ENCODE assay signal across 1 cellular context in the genomic region with DNA sequence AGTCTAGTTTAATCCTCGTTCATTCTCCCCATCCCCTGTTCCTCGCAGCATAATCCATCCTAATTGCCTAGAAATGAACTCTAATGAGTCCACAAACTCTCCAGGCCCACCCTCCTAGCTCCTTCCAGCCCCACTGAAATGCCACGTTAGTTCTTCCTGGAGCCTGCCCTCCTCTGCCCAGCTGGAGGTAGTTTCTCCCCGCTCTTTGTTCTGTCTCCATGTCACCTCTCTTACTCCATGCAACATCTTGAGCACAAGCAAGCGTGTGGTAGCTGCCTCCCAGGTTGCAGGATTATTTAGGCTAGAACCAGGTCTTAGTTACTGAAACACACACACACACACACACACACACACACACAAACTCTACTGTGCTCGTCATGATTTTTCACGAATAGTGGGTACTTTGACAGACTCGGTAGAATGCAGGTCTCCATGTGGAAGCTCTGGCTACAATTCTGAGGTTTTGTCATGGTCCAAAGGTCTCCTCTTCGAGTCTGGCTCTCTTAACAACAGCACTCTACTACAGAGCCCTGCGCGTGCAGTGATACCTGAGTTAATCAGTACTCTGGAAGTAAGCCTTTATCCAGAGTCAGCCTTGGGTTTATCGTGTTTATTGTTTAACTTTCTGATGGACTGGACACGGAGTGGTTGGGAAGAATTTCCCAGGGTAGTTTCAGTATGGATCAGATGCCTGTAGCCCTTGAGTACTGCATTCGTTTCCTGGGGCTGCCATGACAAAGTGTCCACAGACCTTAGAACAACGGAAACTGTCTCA.
TF ChIP-seq lines count a peak whose summit lies in the region.

No MANE protein-coding gene starts in this region.

TF ChIP-seq in HepG2, 621 proteins besides CTCF, POLR2A, EP300 and RAD21 (continued from another document and continues in another):
- TF ChIP-seq, protein P1, sequence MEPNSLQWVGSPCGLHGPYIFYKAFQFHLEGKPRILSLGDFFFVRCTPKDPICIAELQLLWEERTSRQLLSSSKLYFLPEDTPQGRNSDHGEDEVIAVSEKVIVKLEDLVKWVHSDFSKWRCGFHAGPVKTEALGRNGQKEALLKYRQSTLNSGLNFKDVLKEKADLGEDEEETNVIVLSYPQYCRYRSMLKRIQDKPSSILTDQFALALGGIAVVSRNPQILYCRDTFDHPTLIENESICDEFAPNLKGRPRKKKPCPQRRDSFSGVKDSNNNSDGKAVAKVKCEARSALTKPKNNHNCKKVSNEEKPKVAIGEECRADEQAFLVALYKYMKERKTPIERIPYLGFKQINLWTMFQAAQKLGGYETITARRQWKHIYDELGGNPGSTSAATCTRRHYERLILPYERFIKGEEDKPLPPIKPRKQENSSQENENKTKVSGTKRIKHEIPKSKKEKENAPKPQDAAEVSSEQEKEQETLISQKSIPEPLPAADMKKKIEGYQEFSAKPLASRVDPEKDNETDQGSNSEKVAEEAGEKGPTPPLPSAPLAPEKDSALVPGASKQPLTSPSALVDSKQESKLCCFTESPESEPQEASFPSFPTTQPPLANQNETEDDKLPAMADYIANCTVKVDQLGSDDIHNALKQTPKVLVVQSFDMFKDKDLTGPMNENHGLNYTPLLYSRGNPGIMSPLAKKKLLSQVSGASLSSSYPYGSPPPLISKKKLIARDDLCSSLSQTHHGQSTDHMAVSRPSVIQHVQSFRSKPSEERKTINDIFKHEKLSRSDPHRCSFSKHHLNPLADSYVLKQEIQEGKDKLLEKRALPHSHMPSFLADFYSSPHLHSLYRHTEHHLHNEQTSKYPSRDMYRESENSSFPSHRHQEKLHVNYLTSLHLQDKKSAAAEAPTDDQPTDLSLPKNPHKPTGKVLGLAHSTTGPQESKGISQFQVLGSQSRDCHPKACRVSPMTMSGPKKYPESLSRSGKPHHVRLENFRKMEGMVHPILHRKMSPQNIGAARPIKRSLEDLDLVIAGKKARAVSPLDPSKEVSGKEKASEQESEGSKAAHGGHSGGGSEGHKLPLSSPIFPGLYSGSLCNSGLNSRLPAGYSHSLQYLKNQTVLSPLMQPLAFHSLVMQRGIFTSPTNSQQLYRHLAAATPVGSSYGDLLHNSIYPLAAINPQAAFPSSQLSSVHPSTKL (CRISPR knock-in tag; IDR thresholded peaks at IDR 0.05), result peak; percentile 85
- TF ChIP-seq MXD4 (CRISPR knock-in tag; IDR thresholded peaks at IDR 0.05) (peak; percentile 72; the same call in 1 of the 2 replicates), ZNF430 (CRISPR knock-in tag; IDR thresholded peaks at IDR 0.05) (no peak), DPF2 (CRISPR knock-in tag; IDR thresholded peaks at IDR 0.05; ENCODE audit: borderline replicate concordance, low read depth) (peak; percentile 58; the same call in 1 of the 2 replicates), FOXA1 (IDR thresholded peaks at IDR 0.05) (no peak), FOXA1 (CRISPR knock-in tag; IDR thresholded peaks at IDR 0.05) (peak; percentile 41; the same call in 1 of the 2 replicates), SIX4 (CRISPR knock-in tag; IDR thresholded peaks at IDR 0.05) (peak; percentile 51; the same call in 1 of the 2 replicates), TCF7L2 (IDR thresholded peaks at IDR 0.05; ENCODE audit: low read depth, low read length) (no peak), HDAC1 (CRISPR knock-in tag; IDR thresholded peaks at IDR 0.05) (peak; percentile 71), KMT2A (CRISPR knock-in tag; IDR thresholded peaks at IDR 0.05) (peak; percentile 85), FOXC1 (CRISPR knock-in tag; IDR thresholded peaks at IDR 0.05; ENCODE audit: borderline replicate concordance) (no peak), YEATS2 (CRISPR knock-in tag; IDR thresholded peaks at IDR 0.05; ENCODE audit: borderline replicate concordance) (peak; percentile 54; the same call in 1 of the 2 replicates), NONO (IDR thresholded peaks at IDR 0.05) (no peak), NONO (CRISPR knock-in tag; conservative IDR thresholded peaks at IDR 0.05) (no peak; the same call in 1 of the 2 replicates), ZFP36L1 (CRISPR knock-in tag; IDR thresholded peaks at IDR 0.05) (peak; percentile 51; the same call in 1 of the 2 replicates), ZBTB42 (CRISPR knock-in tag; IDR thresholded peaks at IDR 0.05) (no peak), ZNF878 (CRISPR knock-in tag; IDR thresholded peaks at IDR 0.05) (peak; percentile 63; the same call in 1 of the 2 replicates), SOX5 (CRISPR knock-in tag; IDR thresholded peaks at IDR 0.05; ENCODE audit: borderline replicate concordance) (peak; percentile 90; the same call in 1 of the 2 replicates), CC2D1A (CRISPR knock-in tag; IDR thresholded peaks at IDR 0.05) (no peak), TMF1 (CRISPR knock-in tag; IDR thresholded peaks at IDR 0.05; ENCODE audit: low read depth) (no peak), RCOR2 (CRISPR knock-in tag; IDR thresholded peaks at IDR 0.05) (peak; percentile 61; the same call in 1 of the 2 replicates)
- TF ChIP-seq, protein P2, sequence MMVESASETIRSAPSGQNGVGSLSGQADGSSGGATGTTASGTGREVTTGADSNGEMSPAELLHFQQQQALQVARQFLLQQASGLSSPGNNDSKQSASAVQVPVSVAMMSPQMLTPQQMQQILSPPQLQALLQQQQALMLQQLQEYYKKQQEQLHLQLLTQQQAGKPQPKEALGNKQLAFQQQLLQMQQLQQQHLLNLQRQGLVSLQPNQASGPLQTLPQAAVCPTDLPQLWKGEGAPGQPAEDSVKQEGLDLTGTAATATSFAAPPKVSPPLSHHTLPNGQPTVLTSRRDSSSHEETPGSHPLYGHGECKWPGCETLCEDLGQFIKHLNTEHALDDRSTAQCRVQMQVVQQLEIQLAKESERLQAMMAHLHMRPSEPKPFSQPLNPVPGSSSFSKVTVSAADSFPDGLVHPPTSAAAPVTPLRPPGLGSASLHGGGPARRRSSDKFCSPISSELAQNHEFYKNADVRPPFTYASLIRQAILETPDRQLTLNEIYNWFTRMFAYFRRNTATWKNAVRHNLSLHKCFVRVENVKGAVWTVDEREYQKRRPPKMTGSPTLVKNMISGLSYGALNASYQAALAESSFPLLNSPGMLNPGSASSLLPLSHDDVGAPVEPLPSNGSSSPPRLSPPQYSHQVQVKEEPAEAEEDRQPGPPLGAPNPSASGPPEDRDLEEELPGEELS (CRISPR knock-in tag; IDR thresholded peaks at IDR 0.05), result peak; percentile 69; the same call in 1 of the 2 replicates
- TF ChIP-seq, protein P3, sequence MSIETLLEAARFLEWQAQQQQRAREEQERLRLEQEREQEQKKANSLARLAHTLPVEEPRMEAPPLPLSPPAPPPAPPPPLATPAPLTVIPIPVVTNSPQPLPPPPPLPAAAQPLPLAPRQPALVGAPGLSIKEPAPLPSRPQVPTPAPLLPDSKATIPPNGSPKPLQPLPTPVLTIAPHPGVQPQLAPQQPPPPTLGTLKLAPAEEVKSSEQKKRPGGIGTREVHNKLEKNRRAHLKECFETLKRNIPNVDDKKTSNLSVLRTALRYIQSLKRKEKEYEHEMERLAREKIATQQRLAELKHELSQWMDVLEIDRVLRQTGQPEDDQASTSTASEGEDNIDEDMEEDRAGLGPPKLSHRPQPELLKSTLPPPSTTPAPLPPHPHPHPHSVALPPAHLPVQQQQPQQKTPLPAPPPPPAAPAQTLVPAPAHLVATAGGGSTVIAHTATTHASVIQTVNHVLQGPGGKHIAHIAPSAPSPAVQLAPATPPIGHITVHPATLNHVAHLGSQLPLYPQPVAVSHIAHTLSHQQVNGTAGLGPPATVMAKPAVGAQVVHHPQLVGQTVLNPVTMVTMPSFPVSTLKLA (IDR thresholded peaks at IDR 0.05), result peak; percentile 41
- TF ChIP-seq, protein P4, sequence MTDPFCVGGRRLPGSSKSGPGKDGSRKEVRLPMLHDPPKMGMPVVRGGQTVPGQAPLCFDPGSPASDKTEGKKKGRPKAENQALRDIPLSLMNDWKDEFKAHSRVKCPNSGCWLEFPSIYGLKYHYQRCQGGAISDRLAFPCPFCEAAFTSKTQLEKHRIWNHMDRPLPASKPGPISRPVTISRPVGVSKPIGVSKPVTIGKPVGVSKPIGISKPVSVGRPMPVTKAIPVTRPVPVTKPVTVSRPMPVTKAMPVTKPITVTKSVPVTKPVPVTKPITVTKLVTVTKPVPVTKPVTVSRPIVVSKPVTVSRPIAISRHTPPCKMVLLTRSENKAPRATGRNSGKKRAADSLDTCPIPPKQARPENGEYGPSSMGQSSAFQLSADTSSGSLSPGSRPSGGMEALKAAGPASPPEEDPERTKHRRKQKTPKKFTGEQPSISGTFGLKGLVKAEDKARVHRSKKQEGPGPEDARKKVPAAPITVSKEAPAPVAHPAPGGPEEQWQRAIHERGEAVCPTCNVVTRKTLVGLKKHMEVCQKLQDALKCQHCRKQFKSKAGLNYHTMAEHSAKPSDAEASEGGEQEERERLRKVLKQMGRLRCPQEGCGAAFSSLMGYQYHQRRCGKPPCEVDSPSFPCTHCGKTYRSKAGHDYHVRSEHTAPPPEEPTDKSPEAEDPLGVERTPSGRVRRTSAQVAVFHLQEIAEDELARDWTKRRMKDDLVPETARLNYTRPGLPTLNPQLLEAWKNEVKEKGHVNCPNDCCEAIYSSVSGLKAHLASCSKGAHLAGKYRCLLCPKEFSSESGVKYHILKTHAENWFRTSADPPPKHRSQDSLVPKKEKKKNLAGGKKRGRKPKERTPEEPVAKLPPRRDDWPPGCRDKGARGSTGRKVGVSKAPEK (CRISPR knock-in tag; IDR thresholded peaks at IDR 0.05; ENCODE audit: borderline replicate concordance), result no peak
- TF ChIP-seq, protein P5, sequence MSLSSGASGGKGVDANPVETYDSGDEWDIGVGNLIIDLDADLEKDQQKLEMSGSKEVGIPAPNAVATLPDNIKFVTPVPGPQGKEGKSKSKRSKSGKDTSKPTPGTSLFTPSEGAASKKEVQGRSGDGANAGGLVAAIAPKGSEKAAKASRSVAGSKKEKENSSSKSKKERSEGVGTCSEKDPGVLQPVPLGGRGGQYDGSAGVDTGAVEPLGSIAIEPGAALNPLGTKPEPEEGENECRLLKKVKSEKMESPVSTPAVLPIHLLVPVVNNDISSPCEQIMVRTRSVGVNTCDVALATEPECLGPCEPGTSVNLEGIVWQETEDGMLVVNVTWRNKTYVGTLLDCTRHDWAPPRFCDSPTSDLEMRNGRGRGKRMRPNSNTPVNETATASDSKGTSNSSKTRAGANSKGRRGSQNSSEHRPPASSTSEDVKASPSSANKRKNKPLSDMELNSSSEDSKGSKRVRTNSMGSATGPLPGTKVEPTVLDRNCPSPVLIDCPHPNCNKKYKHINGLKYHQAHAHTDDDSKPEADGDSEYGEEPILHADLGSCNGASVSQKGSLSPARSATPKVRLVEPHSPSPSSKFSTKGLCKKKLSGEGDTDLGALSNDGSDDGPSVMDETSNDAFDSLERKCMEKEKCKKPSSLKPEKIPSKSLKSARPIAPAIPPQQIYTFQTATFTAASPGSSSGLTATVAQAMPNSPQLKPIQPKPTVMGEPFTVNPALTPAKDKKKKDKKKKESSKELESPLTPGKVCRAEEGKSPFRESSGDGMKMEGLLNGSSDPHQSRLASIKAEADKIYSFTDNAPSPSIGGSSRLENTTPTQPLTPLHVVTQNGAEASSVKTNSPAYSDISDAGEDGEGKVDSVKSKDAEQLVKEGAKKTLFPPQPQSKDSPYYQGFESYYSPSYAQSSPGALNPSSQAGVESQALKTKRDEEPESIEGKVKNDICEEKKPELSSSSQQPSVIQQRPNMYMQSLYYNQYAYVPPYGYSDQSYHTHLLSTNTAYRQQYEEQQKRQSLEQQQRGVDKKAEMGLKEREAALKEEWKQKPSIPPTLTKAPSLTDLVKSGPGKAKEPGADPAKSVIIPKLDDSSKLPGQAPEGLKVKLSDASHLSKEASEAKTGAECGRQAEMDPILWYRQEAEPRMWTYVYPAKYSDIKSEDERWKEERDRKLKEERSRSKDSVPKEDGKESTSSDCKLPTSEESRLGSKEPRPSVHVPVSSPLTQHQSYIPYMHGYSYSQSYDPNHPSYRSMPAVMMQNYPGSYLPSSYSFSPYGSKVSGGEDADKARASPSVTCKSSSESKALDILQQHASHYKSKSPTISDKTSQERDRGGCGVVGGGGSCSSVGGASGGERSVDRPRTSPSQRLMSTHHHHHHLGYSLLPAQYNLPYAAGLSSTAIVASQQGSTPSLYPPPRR (CRISPR knock-in tag; IDR thresholded peaks at IDR 0.05; ENCODE audit: borderline replicate concordance), result peak; percentile 64
- TF ChIP-seq, protein P6, sequence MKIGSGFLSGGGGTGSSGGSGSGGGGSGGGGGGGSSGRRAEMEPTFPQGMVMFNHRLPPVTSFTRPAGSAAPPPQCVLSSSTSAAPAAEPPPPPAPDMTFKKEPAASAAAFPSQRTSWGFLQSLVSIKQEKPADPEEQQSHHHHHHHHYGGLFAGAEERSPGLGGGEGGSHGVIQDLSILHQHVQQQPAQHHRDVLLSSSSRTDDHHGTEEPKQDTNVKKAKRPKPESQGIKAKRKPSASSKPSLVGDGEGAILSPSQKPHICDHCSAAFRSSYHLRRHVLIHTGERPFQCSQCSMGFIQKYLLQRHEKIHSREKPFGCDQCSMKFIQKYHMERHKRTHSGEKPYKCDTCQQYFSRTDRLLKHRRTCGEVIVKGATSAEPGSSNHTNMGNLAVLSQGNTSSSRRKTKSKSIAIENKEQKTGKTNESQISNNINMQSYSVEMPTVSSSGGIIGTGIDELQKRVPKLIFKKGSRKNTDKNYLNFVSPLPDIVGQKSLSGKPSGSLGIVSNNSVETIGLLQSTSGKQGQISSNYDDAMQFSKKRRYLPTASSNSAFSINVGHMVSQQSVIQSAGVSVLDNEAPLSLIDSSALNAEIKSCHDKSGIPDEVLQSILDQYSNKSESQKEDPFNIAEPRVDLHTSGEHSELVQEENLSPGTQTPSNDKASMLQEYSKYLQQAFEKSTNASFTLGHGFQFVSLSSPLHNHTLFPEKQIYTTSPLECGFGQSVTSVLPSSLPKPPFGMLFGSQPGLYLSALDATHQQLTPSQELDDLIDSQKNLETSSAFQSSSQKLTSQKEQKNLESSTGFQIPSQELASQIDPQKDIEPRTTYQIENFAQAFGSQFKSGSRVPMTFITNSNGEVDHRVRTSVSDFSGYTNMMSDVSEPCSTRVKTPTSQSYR (CRISPR knock-in tag; IDR thresholded peaks at IDR 0.05; ENCODE audit: borderline replicate concordance), result peak; percentile 22; the same call in 1 of the 2 replicates
- TF ChIP-seq, protein P7, sequence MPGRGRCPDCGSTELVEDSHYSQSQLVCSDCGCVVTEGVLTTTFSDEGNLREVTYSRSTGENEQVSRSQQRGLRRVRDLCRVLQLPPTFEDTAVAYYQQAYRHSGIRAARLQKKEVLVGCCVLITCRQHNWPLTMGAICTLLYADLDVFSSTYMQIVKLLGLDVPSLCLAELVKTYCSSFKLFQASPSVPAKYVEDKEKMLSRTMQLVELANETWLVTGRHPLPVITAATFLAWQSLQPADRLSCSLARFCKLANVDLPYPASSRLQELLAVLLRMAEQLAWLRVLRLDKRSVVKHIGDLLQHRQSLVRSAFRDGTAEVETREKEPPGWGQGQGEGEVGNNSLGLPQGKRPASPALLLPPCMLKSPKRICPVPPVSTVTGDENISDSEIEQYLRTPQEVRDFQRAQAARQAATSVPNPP (CRISPR knock-in tag; IDR thresholded peaks at IDR 0.05), result no peak
- TF ChIP-seq, protein P8, sequence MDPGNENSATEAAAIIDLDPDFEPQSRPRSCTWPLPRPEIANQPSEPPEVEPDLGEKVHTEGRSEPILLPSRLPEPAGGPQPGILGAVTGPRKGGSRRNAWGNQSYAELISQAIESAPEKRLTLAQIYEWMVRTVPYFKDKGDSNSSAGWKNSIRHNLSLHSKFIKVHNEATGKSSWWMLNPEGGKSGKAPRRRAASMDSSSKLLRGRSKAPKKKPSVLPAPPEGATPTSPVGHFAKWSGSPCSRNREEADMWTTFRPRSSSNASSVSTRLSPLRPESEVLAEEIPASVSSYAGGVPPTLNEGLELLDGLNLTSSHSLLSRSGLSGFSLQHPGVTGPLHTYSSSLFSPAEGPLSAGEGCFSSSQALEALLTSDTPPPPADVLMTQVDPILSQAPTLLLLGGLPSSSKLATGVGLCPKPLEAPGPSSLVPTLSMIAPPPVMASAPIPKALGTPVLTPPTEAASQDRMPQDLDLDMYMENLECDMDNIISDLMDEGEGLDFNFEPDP (CRISPR knock-in tag; conservative IDR thresholded peaks at IDR 0.05), result no peak
- TF ChIP-seq, protein P9, sequence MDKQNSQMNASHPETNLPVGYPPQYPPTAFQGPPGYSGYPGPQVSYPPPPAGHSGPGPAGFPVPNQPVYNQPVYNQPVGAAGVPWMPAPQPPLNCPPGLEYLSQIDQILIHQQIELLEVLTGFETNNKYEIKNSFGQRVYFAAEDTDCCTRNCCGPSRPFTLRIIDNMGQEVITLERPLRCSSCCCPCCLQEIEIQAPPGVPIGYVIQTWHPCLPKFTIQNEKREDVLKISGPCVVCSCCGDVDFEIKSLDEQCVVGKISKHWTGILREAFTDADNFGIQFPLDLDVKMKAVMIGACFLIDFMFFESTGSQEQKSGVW (CRISPR knock-in tag; IDR thresholded peaks at IDR 0.05; ENCODE audit: borderline replicate concordance), result no peak
